8 cellular contexts compared by ENCODE assay signal in genomic region chrX:51743179-51743957, GRCh38. TPM values are rescaled to one million over a fixed set of nuclear protein-coding genes. Genes with fewer than 3 reads are reported as not detected.
A peak's percentile ranks its signal among the peaks of the same experiment; 100 is the strongest.
DNase-seq lines count a peak whose midpoint lies in the region; ATAC-seq, FAIRE-seq and TF ChIP-seq lines count a peak whose summit lies in the region.

GSPT2 (plus strand) TSS chrX:51743442; CDS start chrX:51743627, 185 bp downstream.

- H3K27me3 ChIP-seq in BE2C (no peaks in the 10 kb centered on the region), Peyer's patch (no peaks in the 10 kb centered on the region), pancreas (peaks cover 0 to 31% (median 0%) of the 10 kb centered on the region in 4 donors), tibial artery (no peaks in the 10 kb centered on the region)

- H3K36me3 ChIP-seq in BE2C = no peaks in the 10 kb centered on the region
- H3K36me3 ChIP-seq in Peyer's patch = no peaks in the 10 kb centered on the region
- H3K36me3 ChIP-seq in pancreas = no peaks in the 10 kb centered on the region
- H3K36me3 ChIP-seq in tibial artery = peaks cover 0 to 4% (median 0%) of the 10 kb centered on the region in 3 donors

- DNase-seq in BE2C (peak; percentile 64), Peyer's patch (peak; percentile 54 to 78 (median 61)), Right ventricle myocardium inferior (ENCODE audit: missing footprints) (peak; percentile 72), pancreas (peak; percentile 51 to 81 (median 67)), tibial artery (peak; percentile 55 to 80)
- peak; percentile 62 for DNase-seq in activated naive CD4-positive, alpha-beta T cell treated with anti-CD3 and anti-CD28 coated beads, Interleukin-2, amount 50 U/mL, for 16 hours

- 0 to 29% methylated on average over 62 to 63 of the region's 63 CpGs for WGBS in pancreas, 2 donors

- FAIRE-seq in pancreas (lab: Jason Lieb, UNC) = peak; percentile 54

- no peaks in the 10 kb centered on the region for H3K4me1 ChIP-seq in BE2C
- no peaks in the 10 kb centered on the region for H3K4me1 ChIP-seq in Peyer's patch
- no peaks in the 10 kb centered on the region for H3K4me1 ChIP-seq in pancreas
- peaks cover 0 to 6% (median 0%) of the 10 kb centered on the region in 4 donors for H3K4me1 ChIP-seq in tibial artery

- intact Hi-C loops in Right ventricle myocardium inferior (cut with DNase I) (no loop called here), pancreas (cut with DNase I) (no loop called here), tibial artery (cut with DNase I; ENCODE audit: low total_unique reads) (no loop called here)

- peak; percentile 78 for TF ChIP-seq POLR2A in GM19099 (IDR thresholded peaks at IDR 0.05; ENCODE audit: extremely low read depth, insufficient read length, low read depth)
- peak in 1 of 2 donors; percentile 25 for TF ChIP-seq POLR2A in Peyer's patch (IDR thresholded peaks at IDR 0.05)

- ATAC-seq in HG03432 (IDR thresholded peaks at IDR 0.05; ENCODE audit: unreplicated experiment) (peak; percentile 98), Right ventricle myocardium inferior (peak; percentile 98), pancreas (peak; percentile 96 to 99 (median 97))

- TF ChIP-seq CTCF in BE2C (IDR thresholded peaks at IDR 0.05; ENCODE audit: low read depth, low read length) = no peak
- TF ChIP-seq CTCF in Peyer's patch (IDR thresholded peaks at IDR 0.05) = no peak
- TF ChIP-seq CTCF in pancreas (IDR thresholded peaks at IDR 0.05) = no peak
- TF ChIP-seq CTCF in tibial artery (IDR thresholded peaks at IDR 0.05) = no peak

- peak within 1 kb of the TSS; percentile 71 for H3K4me3 ChIP-seq in BE2C (ENCODE audit: low read depth, low read length)
- H3K4me3 ChIP-seq in Peyer's patch = peak within 1 kb of the TSS; percentile 57 to 73 (median 60)
- H3K4me3 ChIP-seq in pancreas = peak within 1 kb of the TSS; percentile 11 to 58 (median 42)
- H3K4me3 ChIP-seq in tibial artery = peak within 1 kb of the TSS; percentile 72 to 74

- no peaks in the 10 kb centered on the region for H3K9me3 ChIP-seq in BE2C
- H3K9me3 ChIP-seq in Peyer's patch = peaks cover 0 to 2% (median 0%) of the 10 kb centered on the region in 4 donors
- H3K9me3 ChIP-seq in pancreas = no peaks in the 10 kb centered on the region
- H3K9me3 ChIP-seq in tibial artery = peaks cover 0 to 4% (median 0%) of the 10 kb centered on the region in 3 donors

- H3K27ac ChIP-seq in Peyer's patch (peak within 1 kb of the TSS; percentile 46 to 74 (median 68)), pancreas (peak within 1 kb of the TSS in 1 of 4 donors; percentile 20), tibial artery (peak within 1 kb of the TSS; percentile 77 to 85)

RNA-seq across cellular contexts. Expression of gene GSPT2, which starts in this region (rescaled TPM):
- 27.6 TPM for polyA plus RNA-seq in BE2C (2012; ENCODE audit: insufficient read depth, insufficient read length, low read depth)
- total RNA-seq in Peyer's patch (1 to 10 TPM; 1.0 to 5.0 (median 1.8) TPM), Right ventricle myocardium inferior (8.6 TPM), pancreas (1 to 10 TPM; 2.5 to 5.9 (median 3.5) TPM)
- polyA plus RNA-seq in pancreas = 1 to 10 TPM; 1.6 to 5.4 TPM
